1 cellular context compared by ENCODE assay signal in the genomic region with DNA sequence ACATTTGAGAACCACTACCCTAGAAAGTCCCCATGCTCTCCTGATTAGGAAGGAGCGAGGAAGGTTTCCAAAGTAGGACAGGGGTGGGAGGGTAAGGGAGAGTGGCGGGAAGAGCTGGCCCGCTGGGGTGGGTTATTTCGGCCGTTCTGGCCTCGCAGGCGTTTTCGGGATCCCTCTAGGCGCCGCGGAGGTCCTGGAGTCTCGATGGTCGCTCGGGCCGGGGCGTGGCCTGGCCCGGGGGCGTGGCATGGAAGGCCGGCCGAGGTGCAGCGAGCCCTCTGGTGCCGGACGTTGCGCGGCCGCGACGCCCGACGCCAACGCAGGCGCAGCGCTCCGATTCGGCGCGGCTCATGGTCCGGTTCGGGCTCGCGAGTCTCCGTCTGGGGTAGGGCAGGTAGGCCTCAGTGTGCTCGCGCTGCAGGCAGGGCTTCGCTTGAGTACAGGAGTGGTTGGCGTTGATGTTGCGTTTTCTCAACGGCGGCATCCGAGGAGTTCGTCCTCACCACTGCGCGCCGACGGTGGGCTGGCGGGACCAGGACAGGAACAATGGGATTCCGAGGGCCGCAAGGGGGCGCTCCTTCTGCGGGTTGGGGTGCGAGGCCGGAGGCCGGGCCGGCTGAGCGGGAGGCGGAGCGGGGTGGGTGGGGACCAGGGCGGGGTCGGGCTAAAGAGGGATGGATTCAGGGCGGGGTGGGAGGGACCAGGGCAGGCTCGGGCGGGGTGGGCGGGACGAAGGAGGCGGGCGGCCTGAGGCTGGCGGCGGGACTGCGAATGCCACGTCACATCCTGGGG.
TF ChIP-seq lines count a peak whose summit lies in the region.

A gene with protein sequence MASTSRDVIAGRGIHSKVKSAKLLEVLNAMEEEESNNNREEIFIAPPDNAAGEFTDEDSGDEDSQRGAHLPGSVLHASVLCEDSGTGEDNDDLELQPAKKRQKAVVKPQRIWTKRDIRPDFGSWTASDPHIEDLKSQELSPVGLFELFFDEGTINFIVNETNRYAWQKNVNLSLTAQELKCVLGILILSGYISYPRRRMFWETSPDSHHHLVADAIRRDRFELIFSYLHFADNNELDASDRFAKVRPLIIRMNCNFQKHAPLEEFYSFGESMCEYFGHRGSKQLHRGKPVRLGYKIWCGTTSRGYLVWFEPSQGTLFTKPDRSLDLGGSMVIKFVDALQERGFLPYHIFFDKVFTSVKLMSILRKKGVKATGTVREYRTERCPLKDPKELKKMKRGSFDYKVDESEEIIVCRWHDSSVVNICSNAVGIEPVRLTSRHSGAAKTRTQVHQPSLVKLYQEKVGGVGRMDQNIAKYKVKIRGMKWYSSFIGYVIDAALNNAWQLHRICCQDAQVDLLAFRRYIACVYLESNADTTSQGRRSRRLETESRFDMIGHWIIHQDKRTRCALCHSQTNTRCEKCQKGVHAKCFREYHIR (plus strand): TSS at position 287 of the 792 bp plus-strand sequence. CDS start 7,628 bp downstream, outside the sequence.

TF ChIP-seq in HEK293, 187 proteins besides CTCF, POLR2A, EP300 and RAD21 (continued from another document):
- TF ChIP-seq, protein P1, sequence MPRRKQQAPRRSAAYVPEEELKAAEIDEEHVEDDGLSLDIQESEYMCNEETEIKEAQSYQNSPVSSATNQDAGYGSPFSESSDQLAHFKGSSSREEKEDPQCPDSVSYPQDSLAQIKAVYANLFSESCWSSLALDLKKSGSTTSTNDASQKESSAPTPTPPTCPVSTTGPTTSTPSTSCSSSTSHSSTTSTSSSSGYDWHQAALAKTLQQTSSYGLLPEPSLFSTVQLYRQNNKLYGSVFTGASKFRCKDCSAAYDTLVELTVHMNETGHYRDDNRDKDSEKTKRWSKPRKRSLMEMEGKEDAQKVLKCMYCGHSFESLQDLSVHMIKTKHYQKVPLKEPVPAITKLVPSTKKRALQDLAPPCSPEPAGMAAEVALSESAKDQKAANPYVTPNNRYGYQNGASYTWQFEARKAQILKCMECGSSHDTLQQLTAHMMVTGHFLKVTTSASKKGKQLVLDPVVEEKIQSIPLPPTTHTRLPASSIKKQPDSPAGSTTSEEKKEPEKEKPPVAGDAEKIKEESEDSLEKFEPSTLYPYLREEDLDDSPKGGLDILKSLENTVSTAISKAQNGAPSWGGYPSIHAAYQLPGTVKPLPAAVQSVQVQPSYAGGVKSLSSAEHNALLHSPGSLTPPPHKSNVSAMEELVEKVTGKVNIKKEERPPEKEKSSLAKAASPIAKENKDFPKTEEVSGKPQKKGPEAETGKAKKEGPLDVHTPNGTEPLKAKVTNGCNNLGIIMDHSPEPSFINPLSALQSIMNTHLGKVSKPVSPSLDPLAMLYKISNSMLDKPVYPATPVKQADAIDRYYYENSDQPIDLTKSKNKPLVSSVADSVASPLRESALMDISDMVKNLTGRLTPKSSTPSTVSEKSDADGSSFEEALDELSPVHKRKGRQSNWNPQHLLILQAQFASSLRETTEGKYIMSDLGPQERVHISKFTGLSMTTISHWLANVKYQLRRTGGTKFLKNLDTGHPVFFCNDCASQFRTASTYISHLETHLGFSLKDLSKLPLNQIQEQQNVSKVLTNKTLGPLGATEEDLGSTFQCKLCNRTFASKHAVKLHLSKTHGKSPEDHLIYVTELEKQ (tag by site-specific recombination; IDR thresholded peaks at IDR 0.05; ENCODE audit: borderline replicate concordance) = no peak
- TF ChIP-seq ZNF221 (tag by site-specific recombination; IDR thresholded peaks at IDR 0.05; ENCODE audit: borderline replicate concordance) (no peak), SP3 (tag by site-specific recombination; IDR thresholded peaks at IDR 0.05) (0 out of 2 replicates have a peak, but pooled peaks have one; percentile 47), ZNF24 (tag by site-specific recombination; IDR thresholded peaks at IDR 0.05) (no peak), ZNF2 (tag by site-specific recombination; IDR thresholded peaks at IDR 0.05) (peak; percentile 67; the same call in 1 of the 2 replicates), ZNF157 (tag by site-specific recombination; IDR thresholded peaks at IDR 0.05) (no peak), ZNF114 (tag by site-specific recombination; IDR thresholded peaks at IDR 0.05) (no peak), ZNF626 (tag by site-specific recombination; IDR thresholded peaks at IDR 0.05) (no peak), ZNF391 (tag by site-specific recombination; IDR thresholded peaks at IDR 0.05; ENCODE audit: borderline replicate concordance, low read depth) (peak; percentile 59; the same call in 1 of the 2 replicates), ZFP41 (tag by site-specific recombination; IDR thresholded peaks at IDR 0.05; ENCODE audit: borderline replicate concordance) (no peak), ZNF274 (IDR thresholded peaks at IDR 0.05; ENCODE audit: low read length) (no peak), ZNF274 (tag by site-specific recombination; IDR thresholded peaks at IDR 0.05; ENCODE audit: borderline replicate concordance) (no peak), ZNF548 (tag by site-specific recombination; IDR thresholded peaks at IDR 0.05) (no peak), ZEB2 (tag by site-specific recombination; IDR thresholded peaks at IDR 0.05) (peak; percentile 77; the same call in 1 of the 2 replicates), ZNF292 (tag by site-specific recombination; IDR thresholded peaks at IDR 0.05; ENCODE audit: borderline replicate concordance, low read depth) (no peak), ZBTB20 (tag by site-specific recombination; IDR thresholded peaks at IDR 0.05) (no peak), ZNF707 (tag by site-specific recombination; IDR thresholded peaks at IDR 0.05) (no peak), ZNF670 (tag by site-specific recombination; IDR thresholded peaks at IDR 0.05; ENCODE audit: low read depth) (no peak), ZNF792 (tag by site-specific recombination; IDR thresholded peaks at IDR 0.05) (no peak), GLIS1 (tag by site-specific recombination; IDR thresholded peaks at IDR 0.05) (no peak), ZBTB1 (tag by site-specific recombination; IDR thresholded peaks at IDR 0.05) (no peak), YY1 (tag by site-specific recombination; IDR thresholded peaks at IDR 0.05) (no peak), KLF16 (tag by site-specific recombination; IDR thresholded peaks at IDR 0.05) (0 out of 2 replicates have a peak, but pooled peaks have one; percentile 53), ZNF544 (tag by site-specific recombination; IDR thresholded peaks at IDR 0.05) (no peak)
- TF ChIP-seq, protein P2, sequence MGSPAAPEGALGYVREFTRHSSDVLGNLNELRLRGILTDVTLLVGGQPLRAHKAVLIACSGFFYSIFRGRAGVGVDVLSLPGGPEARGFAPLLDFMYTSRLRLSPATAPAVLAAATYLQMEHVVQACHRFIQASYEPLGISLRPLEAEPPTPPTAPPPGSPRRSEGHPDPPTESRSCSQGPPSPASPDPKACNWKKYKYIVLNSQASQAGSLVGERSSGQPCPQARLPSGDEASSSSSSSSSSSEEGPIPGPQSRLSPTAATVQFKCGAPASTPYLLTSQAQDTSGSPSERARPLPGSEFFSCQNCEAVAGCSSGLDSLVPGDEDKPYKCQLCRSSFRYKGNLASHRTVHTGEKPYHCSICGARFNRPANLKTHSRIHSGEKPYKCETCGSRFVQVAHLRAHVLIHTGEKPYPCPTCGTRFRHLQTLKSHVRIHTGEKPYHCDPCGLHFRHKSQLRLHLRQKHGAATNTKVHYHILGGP (tag by site-specific recombination; IDR thresholded peaks at IDR 0.05) = no peak
- TF ChIP-seq, protein P3, sequence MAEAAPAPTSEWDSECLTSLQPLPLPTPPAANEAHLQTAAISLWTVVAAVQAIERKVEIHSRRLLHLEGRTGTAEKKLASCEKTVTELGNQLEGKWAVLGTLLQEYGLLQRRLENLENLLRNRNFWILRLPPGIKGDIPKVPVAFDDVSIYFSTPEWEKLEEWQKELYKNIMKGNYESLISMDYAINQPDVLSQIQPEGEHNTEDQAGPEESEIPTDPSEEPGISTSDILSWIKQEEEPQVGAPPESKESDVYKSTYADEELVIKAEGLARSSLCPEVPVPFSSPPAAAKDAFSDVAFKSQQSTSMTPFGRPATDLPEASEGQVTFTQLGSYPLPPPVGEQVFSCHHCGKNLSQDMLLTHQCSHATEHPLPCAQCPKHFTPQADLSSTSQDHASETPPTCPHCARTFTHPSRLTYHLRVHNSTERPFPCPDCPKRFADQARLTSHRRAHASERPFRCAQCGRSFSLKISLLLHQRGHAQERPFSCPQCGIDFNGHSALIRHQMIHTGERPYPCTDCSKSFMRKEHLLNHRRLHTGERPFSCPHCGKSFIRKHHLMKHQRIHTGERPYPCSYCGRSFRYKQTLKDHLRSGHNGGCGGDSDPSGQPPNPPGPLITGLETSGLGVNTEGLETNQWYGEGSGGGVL (tag by site-specific recombination; IDR thresholded peaks at IDR 0.05) = peak; percentile 84
- TF ChIP-seq, protein P4, sequence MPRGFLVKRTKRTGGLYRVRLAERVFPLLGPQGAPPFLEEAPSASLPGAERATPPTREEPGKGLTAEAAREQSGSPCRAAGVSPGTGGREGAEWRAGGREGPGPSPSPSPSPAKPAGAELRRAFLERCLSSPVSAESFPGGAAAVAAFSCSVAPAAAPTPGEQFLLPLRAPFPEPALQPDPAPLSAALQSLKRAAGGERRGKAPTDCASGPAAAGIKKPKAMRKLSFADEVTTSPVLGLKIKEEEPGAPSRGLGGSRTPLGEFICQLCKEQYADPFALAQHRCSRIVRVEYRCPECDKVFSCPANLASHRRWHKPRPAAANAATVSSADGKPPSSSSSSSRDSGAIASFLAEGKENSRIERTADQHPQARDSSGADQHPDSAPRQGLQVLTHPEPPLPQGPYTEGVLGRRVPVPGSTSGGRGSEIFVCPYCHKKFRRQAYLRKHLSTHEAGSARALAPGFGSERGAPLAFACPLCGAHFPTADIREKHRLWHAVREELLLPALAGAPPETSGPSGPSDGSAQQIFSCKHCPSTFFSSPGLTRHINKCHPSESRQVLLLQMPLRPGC (tag by site-specific recombination; IDR thresholded peaks at IDR 0.05) = peak; percentile 40; the same call in 1 of the 2 replicates
- TF ChIP-seq, protein P5, sequence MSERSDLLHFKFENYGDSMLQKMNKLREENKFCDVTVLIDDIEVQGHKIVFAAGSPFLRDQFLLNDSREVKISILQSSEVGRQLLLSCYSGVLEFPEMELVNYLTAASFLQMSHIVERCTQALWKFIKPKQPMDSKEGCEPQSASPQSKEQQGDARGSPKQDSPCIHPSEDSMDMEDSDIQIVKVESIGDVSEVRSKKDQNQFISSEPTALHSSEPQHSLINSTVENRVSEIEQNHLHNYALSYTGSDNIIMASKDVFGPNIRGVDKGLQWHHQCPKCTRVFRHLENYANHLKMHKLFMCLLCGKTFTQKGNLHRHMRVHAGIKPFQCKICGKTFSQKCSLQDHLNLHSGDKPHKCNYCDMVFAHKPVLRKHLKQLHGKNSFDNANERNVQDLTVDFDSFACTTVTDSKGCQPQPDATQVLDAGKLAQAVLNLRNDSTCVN (tag by site-specific recombination; optimal IDR thresholded peaks at IDR 0.05) = peak; percentile 78
- TF ChIP-seq, protein P6, sequence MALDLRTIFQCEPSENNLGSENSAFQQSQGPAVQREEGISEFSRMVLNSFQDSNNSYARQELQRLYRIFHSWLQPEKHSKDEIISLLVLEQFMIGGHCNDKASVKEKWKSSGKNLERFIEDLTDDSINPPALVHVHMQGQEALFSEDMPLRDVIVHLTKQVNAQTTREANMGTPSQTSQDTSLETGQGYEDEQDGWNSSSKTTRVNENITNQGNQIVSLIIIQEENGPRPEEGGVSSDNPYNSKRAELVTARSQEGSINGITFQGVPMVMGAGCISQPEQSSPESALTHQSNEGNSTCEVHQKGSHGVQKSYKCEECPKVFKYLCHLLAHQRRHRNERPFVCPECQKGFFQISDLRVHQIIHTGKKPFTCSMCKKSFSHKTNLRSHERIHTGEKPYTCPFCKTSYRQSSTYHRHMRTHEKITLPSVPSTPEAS (tag by site-specific recombination; IDR thresholded peaks at IDR 0.05) = no peak
- TF ChIP-seq, protein P7, sequence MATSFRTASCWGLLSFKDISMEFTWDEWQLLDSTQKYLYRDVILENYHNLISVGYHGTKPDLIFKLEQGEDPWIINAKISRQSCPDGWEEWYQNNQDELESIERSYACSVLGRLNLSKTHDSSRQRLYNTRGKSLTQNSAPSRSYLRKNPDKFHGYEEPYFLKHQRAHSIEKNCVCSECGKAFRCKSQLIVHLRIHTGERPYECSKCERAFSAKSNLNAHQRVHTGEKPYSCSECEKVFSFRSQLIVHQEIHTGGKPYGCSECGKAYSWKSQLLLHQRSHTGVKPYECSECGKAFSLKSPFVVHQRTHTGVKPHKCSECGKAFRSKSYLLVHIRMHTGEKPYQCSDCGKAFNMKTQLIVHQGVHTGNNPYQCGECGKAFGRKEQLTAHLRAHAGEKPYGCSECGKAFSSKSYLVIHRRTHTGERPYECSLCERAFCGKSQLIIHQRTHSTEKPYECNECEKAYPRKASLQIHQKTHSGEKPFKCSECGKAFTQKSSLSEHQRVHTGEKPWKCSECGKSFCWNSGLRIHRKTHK (tag by site-specific recombination; IDR thresholded peaks at IDR 0.05) = no peak
